In genomic region chr20:38926142-38926933, GRCh38 we compare ENCODE assay signal across 1 cellular context.
TF ChIP-seq lines count a peak whose summit lies in the region.

Gene FAM83D (plus strand): TSS chr20:38926417. CDS start chr20:38926443, 26 bp downstream.

TF ChIP-seq in HepG2, 621 proteins besides CTCF, POLR2A, EP300 and RAD21 (continued from another document and continues in another):
- TF ChIP-seq ZNF772 (CRISPR knock-in tag; IDR thresholded peaks at IDR 0.05), result peak; percentile 92
- TF ChIP-seq ZNF326 (CRISPR knock-in tag; IDR thresholded peaks at IDR 0.05; ENCODE audit: borderline replicate concordance), result peak; percentile 53; the same call in 1 of the 2 replicates
- TF ChIP-seq, protein P1, sequence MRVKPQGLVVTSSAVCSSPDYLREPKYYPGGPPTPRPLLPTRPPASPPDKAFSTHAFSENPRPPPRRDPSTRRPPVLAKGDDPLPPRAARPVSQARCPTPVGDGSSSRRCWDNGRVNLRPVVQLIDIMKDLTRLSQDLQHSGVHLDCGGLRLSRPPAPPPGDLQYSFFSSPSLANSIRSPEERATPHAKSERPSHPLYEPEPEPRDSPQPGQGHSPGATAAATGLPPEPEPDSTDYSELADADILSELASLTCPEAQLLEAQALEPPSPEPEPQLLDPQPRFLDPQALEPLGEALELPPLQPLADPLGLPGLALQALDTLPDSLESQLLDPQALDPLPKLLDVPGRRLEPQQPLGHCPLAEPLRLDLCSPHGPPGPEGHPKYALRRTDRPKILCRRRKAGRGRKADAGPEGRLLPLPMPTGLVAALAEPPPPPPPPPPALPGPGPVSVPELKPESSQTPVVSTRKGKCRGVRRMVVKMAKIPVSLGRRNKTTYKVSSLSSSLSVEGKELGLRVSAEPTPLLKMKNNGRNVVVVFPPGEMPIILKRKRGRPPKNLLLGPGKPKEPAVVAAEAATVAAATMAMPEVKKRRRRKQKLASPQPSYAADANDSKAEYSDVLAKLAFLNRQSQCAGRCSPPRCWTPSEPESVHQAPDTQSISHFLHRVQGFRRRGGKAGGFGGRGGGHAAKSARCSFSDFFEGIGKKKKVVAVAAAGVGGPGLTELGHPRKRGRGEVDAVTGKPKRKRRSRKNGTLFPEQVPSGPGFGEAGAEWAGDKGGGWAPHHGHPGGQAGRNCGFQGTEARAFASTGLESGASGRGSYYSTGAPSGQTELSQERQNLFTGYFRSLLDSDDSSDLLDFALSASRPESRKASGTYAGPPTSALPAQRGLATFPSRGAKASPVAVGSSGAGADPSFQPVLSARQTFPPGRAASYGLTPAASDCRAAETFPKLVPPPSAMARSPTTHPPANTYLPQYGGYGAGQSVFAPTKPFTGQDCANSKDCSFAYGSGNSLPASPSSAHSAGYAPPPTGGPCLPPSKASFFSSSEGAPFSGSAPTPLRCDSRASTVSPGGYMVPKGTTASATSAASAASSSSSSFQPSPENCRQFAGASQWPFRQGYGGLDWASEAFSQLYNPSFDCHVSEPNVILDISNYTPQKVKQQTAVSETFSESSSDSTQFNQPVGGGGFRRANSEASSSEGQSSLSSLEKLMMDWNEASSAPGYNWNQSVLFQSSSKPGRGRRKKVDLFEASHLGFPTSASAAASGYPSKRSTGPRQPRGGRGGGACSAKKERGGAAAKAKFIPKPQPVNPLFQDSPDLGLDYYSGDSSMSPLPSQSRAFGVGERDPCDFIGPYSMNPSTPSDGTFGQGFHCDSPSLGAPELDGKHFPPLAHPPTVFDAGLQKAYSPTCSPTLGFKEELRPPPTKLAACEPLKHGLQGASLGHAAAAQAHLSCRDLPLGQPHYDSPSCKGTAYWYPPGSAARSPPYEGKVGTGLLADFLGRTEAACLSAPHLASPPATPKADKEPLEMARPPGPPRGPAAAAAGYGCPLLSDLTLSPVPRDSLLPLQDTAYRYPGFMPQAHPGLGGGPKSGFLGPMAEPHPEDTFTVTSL (CRISPR knock-in tag; IDR thresholded peaks at IDR 0.05; ENCODE audit: borderline replicate concordance), result peak; percentile 61; the same call in 1 of the 2 replicates
- TF ChIP-seq, protein P2, sequence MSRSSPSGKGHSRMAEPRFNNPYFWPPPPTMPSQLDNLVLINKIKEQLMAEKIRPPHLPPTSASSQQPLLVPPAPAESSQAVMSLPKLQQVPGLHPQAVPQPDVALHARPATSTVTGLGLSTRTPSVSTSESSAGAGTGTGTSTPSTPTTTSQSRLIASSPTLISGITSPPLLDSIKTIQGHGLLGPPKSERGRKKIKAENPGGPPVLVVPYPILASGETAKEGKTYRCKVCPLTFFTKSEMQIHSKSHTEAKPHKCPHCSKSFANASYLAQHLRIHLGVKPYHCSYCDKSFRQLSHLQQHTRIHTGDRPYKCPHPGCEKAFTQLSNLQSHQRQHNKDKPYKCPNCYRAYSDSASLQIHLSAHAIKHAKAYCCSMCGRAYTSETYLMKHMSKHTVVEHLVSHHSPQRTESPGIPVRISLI (CRISPR knock-in tag; IDR thresholded peaks at IDR 0.05; ENCODE audit: borderline replicate concordance), result no peak; the same call in 1 of the 2 replicates
- TF ChIP-seq TCF12 (IDR thresholded peaks at IDR 0.05), result no peak
- peak; percentile 91 for TF ChIP-seq TCF12 (CRISPR knock-in tag; IDR thresholded peaks at IDR 0.05)
- 0 out of 2 replicates have a peak, but pooled peaks have one; percentile 99 for TF ChIP-seq ADNP (CRISPR knock-in tag; IDR thresholded peaks at IDR 0.05)
- TF ChIP-seq NFKBIZ (CRISPR knock-in tag; IDR thresholded peaks at IDR 0.05), result peak; percentile 82; the same call in 1 of the 2 replicates
- peak; percentile 95 for TF ChIP-seq MYC (CRISPR knock-in tag; IDR thresholded peaks at IDR 0.05; ENCODE audit: borderline replicate concordance)
- TF ChIP-seq ZSCAN29 (CRISPR knock-in tag; conservative IDR thresholded peaks at IDR 0.05), result no peak; the same call in 1 of the 2 replicates
- TF ChIP-seq ZBTB20 (CRISPR knock-in tag; IDR thresholded peaks at IDR 0.05; ENCODE audit: borderline replicate concordance, low read depth), result peak; percentile 58
- TF ChIP-seq ETS1 (CRISPR knock-in tag; IDR thresholded peaks at IDR 0.05), result no peak
- TF ChIP-seq ZNF704 (CRISPR knock-in tag; IDR thresholded peaks at IDR 0.05; ENCODE audit: borderline replicate concordance), result peak; percentile 80; the same call in 1 of the 2 replicates
- TF ChIP-seq, protein P3, sequence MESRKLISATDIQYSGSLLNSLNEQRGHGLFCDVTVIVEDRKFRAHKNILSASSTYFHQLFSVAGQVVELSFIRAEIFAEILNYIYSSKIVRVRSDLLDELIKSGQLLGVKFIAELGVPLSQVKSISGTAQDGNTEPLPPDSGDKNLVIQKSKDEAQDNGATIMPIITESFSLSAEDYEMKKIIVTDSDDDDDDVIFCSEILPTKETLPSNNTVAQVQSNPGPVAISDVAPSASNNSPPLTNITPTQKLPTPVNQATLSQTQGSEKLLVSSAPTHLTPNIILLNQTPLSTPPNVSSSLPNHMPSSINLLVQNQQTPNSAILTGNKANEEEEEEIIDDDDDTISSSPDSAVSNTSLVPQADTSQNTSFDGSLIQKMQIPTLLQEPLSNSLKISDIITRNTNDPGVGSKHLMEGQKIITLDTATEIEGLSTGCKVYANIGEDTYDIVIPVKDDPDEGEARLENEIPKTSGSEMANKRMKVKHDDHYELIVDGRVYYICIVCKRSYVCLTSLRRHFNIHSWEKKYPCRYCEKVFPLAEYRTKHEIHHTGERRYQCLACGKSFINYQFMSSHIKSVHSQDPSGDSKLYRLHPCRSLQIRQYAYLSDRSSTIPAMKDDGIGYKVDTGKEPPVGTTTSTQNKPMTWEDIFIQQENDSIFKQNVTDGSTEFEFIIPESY (CRISPR knock-in tag; IDR thresholded peaks at IDR 0.05), result peak; percentile 87; the same call in 1 of the 2 replicates
- TF ChIP-seq MAZ (IDR thresholded peaks at IDR 0.05; ENCODE audit: borderline replicate concordance, low read depth, low read length), result peak; percentile 54; the same call in 1 of the 2 replicates
- TF ChIP-seq MAZ (CRISPR knock-in tag; IDR thresholded peaks at IDR 0.05; ENCODE audit: low read depth), result peak; percentile 90
- TF ChIP-seq JARID2 (CRISPR knock-in tag; IDR thresholded peaks at IDR 0.05; ENCODE audit: insufficient replicate concordance), result peak; percentile 34
- peak; percentile 44; the same call in 1 of the 2 replicates for TF ChIP-seq SOX5 (CRISPR knock-in tag; IDR thresholded peaks at IDR 0.05; ENCODE audit: borderline replicate concordance)
- peak; percentile 81 for TF ChIP-seq GATAD1 (CRISPR knock-in tag; IDR thresholded peaks at IDR 0.05)
- TF ChIP-seq ZNF510 (CRISPR knock-in tag; IDR thresholded peaks at IDR 0.05; ENCODE audit: low read depth), result no peak
- TF ChIP-seq ZNF337 (CRISPR knock-in tag; IDR thresholded peaks at IDR 0.05; ENCODE audit: borderline replicate concordance, low read depth), result peak; percentile 30; the same call in 1 of the 2 replicates
- peak; percentile 90 for TF ChIP-seq ZNF563 (CRISPR knock-in tag; IDR thresholded peaks at IDR 0.05)
- no peak; the same call in none of the 2 replicates for TF ChIP-seq ZC3H13 (CRISPR knock-in tag; IDR thresholded peaks at IDR 0.05)
- peak; percentile 89 for TF ChIP-seq AGO2 (optimal IDR thresholded peaks at IDR 0.05; ENCODE audit: low read depth, low read length)
- TF ChIP-seq FLYWCH1 (CRISPR knock-in tag; IDR thresholded peaks at IDR 0.05), result peak; percentile 27; the same call in 1 of the 2 replicates
- TF ChIP-seq, protein P4, sequence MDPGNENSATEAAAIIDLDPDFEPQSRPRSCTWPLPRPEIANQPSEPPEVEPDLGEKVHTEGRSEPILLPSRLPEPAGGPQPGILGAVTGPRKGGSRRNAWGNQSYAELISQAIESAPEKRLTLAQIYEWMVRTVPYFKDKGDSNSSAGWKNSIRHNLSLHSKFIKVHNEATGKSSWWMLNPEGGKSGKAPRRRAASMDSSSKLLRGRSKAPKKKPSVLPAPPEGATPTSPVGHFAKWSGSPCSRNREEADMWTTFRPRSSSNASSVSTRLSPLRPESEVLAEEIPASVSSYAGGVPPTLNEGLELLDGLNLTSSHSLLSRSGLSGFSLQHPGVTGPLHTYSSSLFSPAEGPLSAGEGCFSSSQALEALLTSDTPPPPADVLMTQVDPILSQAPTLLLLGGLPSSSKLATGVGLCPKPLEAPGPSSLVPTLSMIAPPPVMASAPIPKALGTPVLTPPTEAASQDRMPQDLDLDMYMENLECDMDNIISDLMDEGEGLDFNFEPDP (CRISPR knock-in tag; conservative IDR thresholded peaks at IDR 0.05), result 0 out of 2 replicates have a peak, but pooled peaks have one; percentile 92
- no peak for TF ChIP-seq HOXA7 (CRISPR knock-in tag; IDR thresholded peaks at IDR 0.05)
- peak; percentile 93 for TF ChIP-seq TEAD3 (CRISPR knock-in tag; optimal IDR thresholded peaks at IDR 0.05; ENCODE audit: borderline replicate concordance)
- no peak; the same call in 1 of the 2 replicates for TF ChIP-seq ZXDC (CRISPR knock-in tag; IDR thresholded peaks at IDR 0.05)
- 0 out of 2 replicates have a peak, but pooled peaks have one; percentile 24 for TF ChIP-seq ZFP82 (CRISPR knock-in tag; IDR thresholded peaks at IDR 0.05; ENCODE audit: borderline replicate concordance)
- TF ChIP-seq, protein P5, sequence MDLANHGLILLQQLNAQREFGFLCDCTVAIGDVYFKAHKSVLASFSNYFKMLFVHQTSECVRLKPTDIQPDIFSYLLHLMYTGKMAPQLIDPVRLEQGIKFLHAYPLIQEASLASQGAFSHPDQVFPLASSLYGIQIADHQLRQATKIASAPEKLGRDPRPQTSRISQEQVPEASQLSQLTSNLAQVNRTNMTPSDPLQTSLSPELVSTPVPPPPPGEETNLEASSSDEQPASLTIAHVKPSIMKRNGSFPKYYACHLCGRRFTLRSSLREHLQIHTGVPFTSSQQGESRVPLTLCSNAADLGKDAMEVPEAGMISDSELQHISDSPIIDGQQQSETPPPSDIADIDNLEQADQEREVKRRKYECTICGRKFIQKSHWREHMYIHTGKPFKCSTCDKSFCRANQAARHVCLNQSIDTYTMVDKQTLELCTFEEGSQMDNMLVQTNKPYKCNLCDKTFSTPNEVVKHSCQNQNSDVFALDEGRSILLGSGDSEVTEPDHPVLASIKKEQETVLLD (CRISPR knock-in tag; IDR thresholded peaks at IDR 0.05; ENCODE audit: low read depth), result peak; percentile 86; the same call in 1 of the 2 replicates
- TF ChIP-seq, protein P6, sequence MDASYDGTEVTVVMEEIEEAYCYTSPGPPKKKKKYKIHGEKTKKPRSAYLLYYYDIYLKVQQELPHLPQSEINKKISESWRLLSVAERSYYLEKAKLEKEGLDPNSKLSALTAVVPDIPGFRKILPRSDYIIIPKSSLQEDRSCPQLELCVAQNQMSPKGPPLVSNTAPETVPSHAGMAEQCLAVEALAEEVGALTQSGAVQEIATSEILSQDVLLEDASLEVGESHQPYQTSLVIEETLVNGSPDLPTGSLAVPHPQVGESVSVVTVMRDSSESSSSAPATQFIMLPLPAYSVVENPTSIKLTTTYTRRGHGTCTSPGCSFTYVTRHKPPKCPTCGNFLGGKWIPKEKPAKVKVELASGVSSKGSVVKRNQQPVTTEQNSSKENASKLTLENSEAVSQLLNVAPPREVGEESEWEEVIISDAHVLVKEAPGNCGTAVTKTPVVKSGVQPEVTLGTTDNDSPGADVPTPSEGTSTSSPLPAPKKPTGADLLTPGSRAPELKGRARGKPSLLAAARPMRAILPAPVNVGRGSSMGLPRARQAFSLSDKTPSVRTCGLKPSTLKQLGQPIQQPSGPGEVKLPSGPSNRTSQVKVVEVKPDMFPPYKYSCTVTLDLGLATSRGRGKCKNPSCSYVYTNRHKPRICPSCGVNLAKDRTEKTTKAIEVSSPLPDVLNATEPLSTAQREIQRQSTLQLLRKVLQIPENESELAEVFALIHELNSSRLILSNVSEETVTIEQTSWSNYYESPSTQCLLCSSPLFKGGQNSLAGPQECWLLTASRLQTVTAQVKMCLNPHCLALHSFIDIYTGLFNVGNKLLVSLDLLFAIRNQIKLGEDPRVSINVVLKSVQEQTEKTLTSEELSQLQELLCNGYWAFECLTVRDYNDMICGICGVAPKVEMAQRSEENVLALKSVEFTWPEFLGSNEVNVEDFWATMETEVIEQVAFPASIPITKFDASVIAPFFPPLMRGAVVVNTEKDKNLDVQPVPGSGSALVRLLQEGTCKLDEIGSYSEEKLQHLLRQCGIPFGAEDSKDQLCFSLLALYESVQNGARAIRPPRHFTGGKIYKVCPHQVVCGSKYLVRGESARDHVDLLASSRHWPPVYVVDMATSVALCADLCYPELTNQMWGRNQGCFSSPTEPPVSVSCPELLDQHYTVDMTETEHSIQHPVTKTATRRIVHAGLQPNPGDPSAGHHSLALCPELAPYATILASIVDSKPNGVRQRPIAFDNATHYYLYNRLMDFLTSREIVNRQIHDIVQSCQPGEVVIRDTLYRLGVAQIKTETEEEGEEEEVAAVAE (CRISPR knock-in tag; IDR thresholded peaks at IDR 0.05; ENCODE audit: borderline replicate concordance), result peak; percentile 43; the same call in 1 of the 2 replicates
- TF ChIP-seq KDM2A (CRISPR knock-in tag; IDR thresholded peaks at IDR 0.05; ENCODE audit: borderline replicate concordance, low read depth), result peak; percentile 97
- peak; percentile 98 for TF ChIP-seq CCDC6 (CRISPR knock-in tag; IDR thresholded peaks at IDR 0.05)
- TF ChIP-seq ZNF138 (CRISPR knock-in tag; IDR thresholded peaks at IDR 0.05; ENCODE audit: low read depth), result peak; percentile 82; the same call in 1 of the 2 replicates
- peak; percentile 41; the same call in 1 of the 2 replicates for TF ChIP-seq NFATC3 (CRISPR knock-in tag; IDR thresholded peaks at IDR 0.05)
